8 cellular contexts compared by ENCODE assay signal in the genomic region with DNA sequence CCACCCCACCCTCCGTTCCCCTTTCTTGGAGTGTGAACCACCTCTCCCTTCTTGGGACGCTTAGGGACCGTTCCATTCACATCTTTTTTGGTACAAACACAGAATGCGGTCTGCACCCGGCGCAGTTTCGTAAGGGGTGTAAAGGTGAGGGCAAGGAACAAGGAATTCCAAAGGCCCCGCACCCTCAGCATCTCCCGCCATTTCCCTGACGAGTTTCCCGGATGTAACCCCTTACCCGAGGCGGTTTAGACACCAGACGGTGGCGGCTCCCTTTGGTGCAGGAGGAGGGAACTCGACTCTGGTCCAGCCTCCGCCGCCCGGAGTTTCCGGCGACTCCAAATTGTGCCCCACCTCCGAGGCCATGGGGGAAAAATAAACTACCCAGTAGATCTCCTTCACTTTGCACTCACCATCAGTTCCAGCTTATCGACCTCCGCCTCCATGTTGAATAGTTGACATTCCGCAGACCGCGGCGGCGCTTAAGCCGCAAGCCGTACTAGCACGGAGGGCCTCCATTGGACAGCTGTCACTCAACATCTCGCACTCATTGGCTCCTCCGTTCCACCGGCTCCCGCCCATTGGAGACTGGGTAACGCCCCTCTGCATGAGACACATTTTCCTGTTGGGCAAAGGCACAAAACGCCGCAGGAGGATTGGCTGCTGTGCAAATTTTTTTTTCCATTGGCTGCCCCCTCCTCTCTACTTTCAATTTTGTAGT. TPM values are rescaled to one million over a fixed set of nuclear protein-coding genes. Genes with fewer than 3 reads are reported as not detected.
DNase-seq lines count a peak whose midpoint lies in the region; ATAC-seq and TF ChIP-seq lines count a peak whose summit lies in the region.

A gene with protein sequence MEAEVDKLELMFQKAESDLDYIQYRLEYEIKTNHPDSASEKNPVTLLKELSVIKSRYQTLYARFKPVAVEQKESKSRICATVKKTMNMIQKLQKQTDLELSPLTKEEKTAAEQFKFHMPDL (minus strand): TSS at position 466 of the 718 bp plus-strand sequence. CDS start 23 bp downstream, at position 443.

- H3K9ac ChIP-seq in endocrine pancreas (ENCODE audit: control insufficient read depth, insufficient read depth, low read length), result peak within 1 kb of the TSS; percentile 98
- peak within 1 kb of the TSS; percentile 59 to 71 for H3K9ac ChIP-seq in mucosa of rectum (ENCODE audit: low read depth in 1 of 2, low read length in 2 of 2)

- DNase-seq in BE2C (peak; percentile 98), NCI-H748 treated with DMSO at 0.1 percent for 48 hours (lab: John Stamatoyannopoulos, UW) (peak; percentile 99)
- DNase-seq in stimulated activated CD8-positive, alpha-beta memory T cell treated with anti-CD3 and anti-CD28 coated beads, Interleukin-4, amount 100 ng/mL, for 4 hours (ENCODE audit: low read depth in 2 of 2, low spot score in 1 of 2), result peak; percentile 91 to 95

- POLR2A ChIA-PET in activated CD8-positive, alpha-beta memory T cell treated with anti-CD3 and anti-CD28 coated beads for 36 hours (lab: Charles Lee), result interaction anchor here (0.9 to 2.1 kb wide), 2 partner anchors 16 to 48 kb away, joined by 7 to 19 read pairs; partner anchors contain the start of gene TRIM37

- H3K4me3 ChIP-seq in BE2C (ENCODE audit: low read depth, low read length) (peak within 1 kb of the TSS; percentile 90), endocrine pancreas (ENCODE audit: control insufficient read depth, insufficient read depth, low read length) (peak within 1 kb of the TSS; percentile 79), mucosa of rectum (ENCODE audit: low read length in 2 of 2) (peak within 1 kb of the TSS; percentile 96)

- TF ChIP-seq CTCF in BE2C (IDR thresholded peaks at IDR 0.05; ENCODE audit: low read depth, low read length), result no peak

- H3K36me3 ChIP-seq in BE2C (peaks cover 2% of the 10 kb centered on the region; the same call in 1 of the 2 replicates), endocrine pancreas (ENCODE audit: control insufficient read depth, insufficient read depth, low read length) (no peaks in the 10 kb centered on the region), mucosa of rectum (ENCODE audit: control insufficient read depth in 2 of 2, insufficient read depth in 2 of 2, low read length in 2 of 2) (no peaks in the 10 kb centered on the region)

- H3K27ac ChIP-seq in mucosa of rectum (ENCODE audit: low read depth in 2 of 2, low read length in 2 of 2), result peak within 1 kb of the TSS; percentile 77 to 81

- no peaks in the 10 kb centered on the region for H3K9me3 ChIP-seq in BE2C
- no peaks in the 10 kb centered on the region for H3K9me3 ChIP-seq in endocrine pancreas (ENCODE audit: control insufficient read depth, low read length)
- no peaks in the 10 kb centered on the region for H3K9me3 ChIP-seq in mucosa of rectum (ENCODE audit: control insufficient read depth in 2 of 2, low read length in 2 of 2)

- ATAC-seq in GM19372 (IDR thresholded peaks at IDR 0.05; ENCODE audit: low read depth, unreplicated experiment), result peak; percentile 74
- ATAC-seq in HG03520 (IDR thresholded peaks at IDR 0.05; ENCODE audit: unreplicated experiment), result peak; percentile 74

- CTCF ChIA-PET in activated CD8-positive, alpha-beta memory T cell treated with anti-CD3 and anti-CD28 coated beads for 36 hours (lab: Charles Lee), result interaction anchor here (0.6 kb wide), 1 partner anchor 103 kb away, joined by 3 read pairs; no protein-coding TSS in a partner anchor

- H3K4me1 ChIP-seq in BE2C (no peaks in the 10 kb centered on the region; the same call in 1 of the 2 replicates), endocrine pancreas (ENCODE audit: control insufficient read depth, insufficient read depth, low read length) (peaks cover 21% of the 10 kb centered on the region), mucosa of rectum (ENCODE audit: control insufficient read depth in 2 of 2, insufficient read depth in 2 of 2, low read length in 2 of 2) (peaks cover 3 to 10% of the 10 kb centered on the region in 2 donors)

- H3K27me3 ChIP-seq in BE2C (no peaks in the 10 kb centered on the region), endocrine pancreas (ENCODE audit: control insufficient read depth, insufficient read depth, low read length) (no peaks in the 10 kb centered on the region), mucosa of rectum (ENCODE audit: control insufficient read depth in 2 of 2, insufficient read depth in 2 of 2, low read length in 2 of 2) (no peaks in the 10 kb centered on the region)

RNA-seq across cellular contexts. Expression of the gene that starts here (rescaled TPM):
- 45.3 TPM for polyA plus RNA-seq in BE2C (2012; ENCODE audit: insufficient read depth, insufficient read length, low read depth)
- 10 to 100 TPM; 49.2 to 56.1 TPM for total RNA-seq in activated CD8-positive, alpha-beta memory T cell treated with anti-CD3 and anti-CD28 coated beads for 36 hours

Comparison
In these comparisons a context has a peak if more than half of its experiments do, and no peak if none do; other contexts are left out.
1. Peak in every context shown above with its lines: DNase-seq, ATAC-seq, H3K4me3 ChIP-seq and H3K27ac ChIP-seq.